In genomic region chr17:21287703-21288449, GRCh38 we compare ENCODE assay signal across 1 cellular context.
TF ChIP-seq lines count a peak whose summit lies in the region.

No MANE protein-coding gene starts in this region.

TF ChIP-seq in HepG2, 621 proteins besides CTCF, POLR2A, EP300 and RAD21 (continued from another document and continues in another):
- TF ChIP-seq ZNF781 (CRISPR knock-in tag; IDR thresholded peaks at IDR 0.05; ENCODE audit: borderline replicate concordance, not compliant biosample characterization) (peak; percentile 62), ZNF878 (CRISPR knock-in tag; IDR thresholded peaks at IDR 0.05) (no peak), KLF15 (CRISPR knock-in tag; IDR thresholded peaks at IDR 0.05; ENCODE audit: borderline replicate concordance) (no peak), MAFF (IDR thresholded peaks at IDR 0.05; ENCODE audit: low read depth, low read length) (peak; percentile 53), RARG (CRISPR knock-in tag; IDR thresholded peaks at IDR 0.05; ENCODE audit: low read depth) (no peak), FOXA1 (IDR thresholded peaks at IDR 0.05) (no peak), FOXA1 (CRISPR knock-in tag; IDR thresholded peaks at IDR 0.05) (0 out of 2 replicates have a peak, but pooled peaks have one; percentile 1), ZFP36L2 (CRISPR knock-in tag; IDR thresholded peaks at IDR 0.05) (no peak), HNF1B (CRISPR knock-in tag; IDR thresholded peaks at IDR 0.05) (peak; percentile 88), CBX2 (IDR thresholded peaks at IDR 0.05; ENCODE audit: low read depth, low read length) (no peak), CBX2 (CRISPR knock-in tag; IDR thresholded peaks at IDR 0.05; ENCODE audit: low read depth) (no peak), CSRNP2 (CRISPR knock-in tag; conservative IDR thresholded peaks at IDR 0.05; ENCODE audit: low read depth) (no peak), SNAI1 (CRISPR knock-in tag; IDR thresholded peaks at IDR 0.05; ENCODE audit: borderline replicate concordance) (0 out of 2 replicates have a peak, but pooled peaks have one; percentile 69), XRCC5 (optimal IDR thresholded peaks at IDR 0.05; ENCODE audit: low read length) (peak; percentile 25), SCMH1 (CRISPR knock-in tag; IDR thresholded peaks at IDR 0.05; ENCODE audit: borderline replicate concordance) (no peak), ZNF614 (CRISPR knock-in tag; IDR thresholded peaks at IDR 0.05; ENCODE audit: borderline replicate concordance) (no peak), HMGXB4 (CRISPR knock-in tag; IDR thresholded peaks at IDR 0.05; ENCODE audit: borderline replicate concordance in 1 of 2, low read depth in 1 of 2) (peak; percentile 54 to 58; a peak in 3 of 4 replicates), WIZ (CRISPR knock-in tag; IDR thresholded peaks at IDR 0.05) (no peak), ARID4A (CRISPR knock-in tag; IDR thresholded peaks at IDR 0.05; ENCODE audit: borderline replicate concordance) (peak; percentile 89), ZMAT3 (CRISPR knock-in tag; conservative IDR thresholded peaks at IDR 0.05) (peak; percentile 81; the same call in 1 of the 2 replicates), ATRX (CRISPR knock-in tag; IDR thresholded peaks at IDR 0.05; ENCODE audit: borderline replicate concordance) (no peak), MTA1 (CRISPR knock-in tag; IDR thresholded peaks at IDR 0.05; ENCODE audit: borderline replicate concordance) (peak; percentile 50; the same call in 1 of the 2 replicates), PRPF4 (IDR thresholded peaks at IDR 0.05; ENCODE audit: low read depth, low read length, poor library complexity, severe bottlenecking) (no peak), SRF (IDR thresholded peaks at IDR 0.05; ENCODE audit: low read depth, low read length) (no peak), ZNF382 (CRISPR knock-in tag; IDR thresholded peaks at IDR 0.05; ENCODE audit: borderline replicate concordance) (no peak), ZNF142 (CRISPR knock-in tag; IDR thresholded peaks at IDR 0.05) (no peak), ZNF317 (CRISPR knock-in tag; IDR thresholded peaks at IDR 0.05) (peak; percentile 22; the same call in 1 of the 2 replicates), FUBP1 (CRISPR knock-in tag; IDR thresholded peaks at IDR 0.05; ENCODE audit: borderline replicate concordance) (no peak), ZNF773 (CRISPR knock-in tag; IDR thresholded peaks at IDR 0.05; ENCODE audit: borderline replicate concordance) (no peak), TCF12 (IDR thresholded peaks at IDR 0.05) (no peak), TCF12 (CRISPR knock-in tag; IDR thresholded peaks at IDR 0.05) (peak; percentile 68; the same call in 1 of the 2 replicates), SOX5 (CRISPR knock-in tag; IDR thresholded peaks at IDR 0.05; ENCODE audit: borderline replicate concordance) (peak; percentile 40; the same call in 1 of the 2 replicates), ARNT2 (CRISPR knock-in tag; IDR thresholded peaks at IDR 0.05; ENCODE audit: low read depth) (0 out of 2 replicates have a peak, but pooled peaks have one; percentile 48), ATF7 (IDR thresholded peaks at IDR 0.05) (no peak), ATF7 (CRISPR knock-in tag; IDR thresholded peaks at IDR 0.05) (no peak; the same call in 1 of the 2 replicates), MYPOP (CRISPR knock-in tag; IDR thresholded peaks at IDR 0.05) (0 out of 2 replicates have a peak, but pooled peaks have one; percentile 37), ZNF280B (CRISPR knock-in tag; IDR thresholded peaks at IDR 0.05; ENCODE audit: borderline replicate concordance) (no peak), ZNF780A (CRISPR knock-in tag; IDR thresholded peaks at IDR 0.05) (no peak)
